ENCODE assay signal across 18 cellular contexts in the genomic region with DNA sequence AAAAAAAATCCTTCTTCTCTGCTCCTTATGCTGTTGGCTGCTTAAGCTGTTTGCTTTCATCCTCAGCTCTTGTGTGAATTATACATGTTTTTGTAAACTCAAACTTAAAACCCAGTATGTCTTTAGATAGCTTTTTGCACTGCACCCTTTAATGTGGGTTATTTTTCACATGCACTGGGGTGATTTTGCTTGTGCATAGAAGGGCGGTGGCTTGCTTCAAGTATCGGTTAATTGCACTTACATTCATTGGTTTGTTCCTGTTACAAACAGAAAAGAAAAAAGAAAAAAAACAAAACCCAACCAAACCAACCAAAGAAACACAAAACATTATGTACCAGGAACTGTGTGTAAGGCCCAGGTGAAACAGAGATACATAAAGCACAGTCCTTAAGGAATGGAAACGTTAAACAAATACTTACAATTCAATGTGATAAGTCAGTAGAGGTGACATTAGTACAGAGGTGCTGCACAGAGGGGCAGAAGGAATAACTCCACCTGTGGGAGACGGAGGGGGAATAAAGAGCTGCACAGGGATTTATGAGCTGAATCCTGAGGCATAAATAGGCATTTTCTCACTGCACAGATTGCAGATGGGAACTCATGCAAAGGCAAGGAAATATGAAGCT.
"Had no signal": no experiment of that assay in that cellular context is flagged by ENCODE, and none has a peak within 500 bp of the region (broad histone marks: within the 10 kb centered on the region; RNA-seq: fewer than 3 reads in every experiment).

No MANE protein-coding gene starts in this region.

- H3K4me3 Mint-ChIP-seq: activated CD4-positive, alpha-beta T cell treated with anti-CD3 and anti-CD28 coated beads for 36 hours; activated CD8-positive, alpha-beta T cell treated with anti-CD3 and anti-CD28 coated beads, Interleukin-2, amount 10 ng/mL, durations not matched to agents 7 days and 5 days; activated naive CD4-positive, alpha-beta T cell treated with anti-CD3 and anti-CD28 coated beads for 36 hours; activated T-cell treated with anti-CD3 and anti-CD28 coated beads, Interleukin-2, amount 50 U/mL, for 4 hours; endodermal cell; natural killer cell; WTC11 had no signal

- H3K9me3 Mint-ChIP-seq: natural killer cell had no signal

- ATAC-seq: activated CD4-positive, alpha-beta T cell treated with anti-CD3 and anti-CD28 coated beads for 36 hours; activated CD8-positive, alpha-beta T cell treated with anti-CD3 and anti-CD28 coated beads, Interleukin-2, amount 10 ng/mL, durations not matched to agents 7 days and 5 days; activated T-cell treated with anti-CD3 and anti-CD28 coated beads, Interleukin-2, amount 50 U/mL, for 4 hours had no signal

- H3K27ac Mint-ChIP-seq: activated CD4-positive, alpha-beta T cell treated with anti-CD3 and anti-CD28 coated beads for 36 hours; activated CD8-positive, alpha-beta T cell treated with anti-CD3 and anti-CD28 coated beads, Interleukin-2, amount 10 ng/mL, durations not matched to agents 7 days and 5 days; activated naive CD4-positive, alpha-beta T cell treated with anti-CD3 and anti-CD28 coated beads for 36 hours; endodermal cell; natural killer cell; WTC11 had no signal

- H3K36me3 Mint-ChIP-seq: natural killer cell had no signal

- H3K4me1 Mint-ChIP-seq: activated CD4-positive, alpha-beta T cell treated with anti-CD3 and anti-CD28 coated beads for 36 hours; WTC11 had no signal

- DNase-seq: aorta, foreskin keratinocyte, left cardiac atrium, lower lobe of right lung, ovary, right lobe of liver had no signal

- H3K27me3 Mint-ChIP-seq: activated CD4-positive, alpha-beta T cell treated with anti-CD3 and anti-CD28 coated beads for 36 hours had no signal

- H3K27ac ChIP-seq: brain microvascular endothelial cell, dorsolateral prefrontal cortex, epithelial cell of prostate, foreskin keratinocyte, lower lobe of right lung, ovary, right lobe of liver, thoracic aorta, upper lobe of left lung had no signal
